In the genomic region with DNA sequence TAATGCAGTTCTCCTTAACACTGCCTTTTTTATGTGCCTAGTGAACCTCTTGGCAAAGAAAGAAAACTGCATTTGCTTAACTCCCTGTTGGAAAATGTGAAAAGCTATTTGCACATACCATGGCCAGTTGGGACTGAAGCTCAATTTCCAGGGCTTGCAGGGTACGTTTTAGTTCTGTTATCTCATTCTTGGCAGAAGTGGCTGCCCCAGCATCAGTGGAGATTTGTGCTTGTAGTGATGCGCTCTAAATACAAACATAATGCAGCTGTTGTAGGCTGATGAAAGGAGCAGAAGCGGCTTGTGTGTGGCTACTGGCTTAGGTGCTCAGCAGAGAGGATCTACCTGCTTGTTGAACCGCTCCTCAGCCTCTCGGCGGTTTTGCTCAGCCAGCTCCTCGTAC, we compare ENCODE assay signal across 1 cellular context.
TF ChIP-seq lines count a peak whose summit lies in the region.

No MANE protein-coding gene starts in this region.

TF ChIP-seq in GM23338, 12 proteins besides CTCF, POLR2A, EP300 and RAD21 (continued from another document):
- TF ChIP-seq, protein P1, sequence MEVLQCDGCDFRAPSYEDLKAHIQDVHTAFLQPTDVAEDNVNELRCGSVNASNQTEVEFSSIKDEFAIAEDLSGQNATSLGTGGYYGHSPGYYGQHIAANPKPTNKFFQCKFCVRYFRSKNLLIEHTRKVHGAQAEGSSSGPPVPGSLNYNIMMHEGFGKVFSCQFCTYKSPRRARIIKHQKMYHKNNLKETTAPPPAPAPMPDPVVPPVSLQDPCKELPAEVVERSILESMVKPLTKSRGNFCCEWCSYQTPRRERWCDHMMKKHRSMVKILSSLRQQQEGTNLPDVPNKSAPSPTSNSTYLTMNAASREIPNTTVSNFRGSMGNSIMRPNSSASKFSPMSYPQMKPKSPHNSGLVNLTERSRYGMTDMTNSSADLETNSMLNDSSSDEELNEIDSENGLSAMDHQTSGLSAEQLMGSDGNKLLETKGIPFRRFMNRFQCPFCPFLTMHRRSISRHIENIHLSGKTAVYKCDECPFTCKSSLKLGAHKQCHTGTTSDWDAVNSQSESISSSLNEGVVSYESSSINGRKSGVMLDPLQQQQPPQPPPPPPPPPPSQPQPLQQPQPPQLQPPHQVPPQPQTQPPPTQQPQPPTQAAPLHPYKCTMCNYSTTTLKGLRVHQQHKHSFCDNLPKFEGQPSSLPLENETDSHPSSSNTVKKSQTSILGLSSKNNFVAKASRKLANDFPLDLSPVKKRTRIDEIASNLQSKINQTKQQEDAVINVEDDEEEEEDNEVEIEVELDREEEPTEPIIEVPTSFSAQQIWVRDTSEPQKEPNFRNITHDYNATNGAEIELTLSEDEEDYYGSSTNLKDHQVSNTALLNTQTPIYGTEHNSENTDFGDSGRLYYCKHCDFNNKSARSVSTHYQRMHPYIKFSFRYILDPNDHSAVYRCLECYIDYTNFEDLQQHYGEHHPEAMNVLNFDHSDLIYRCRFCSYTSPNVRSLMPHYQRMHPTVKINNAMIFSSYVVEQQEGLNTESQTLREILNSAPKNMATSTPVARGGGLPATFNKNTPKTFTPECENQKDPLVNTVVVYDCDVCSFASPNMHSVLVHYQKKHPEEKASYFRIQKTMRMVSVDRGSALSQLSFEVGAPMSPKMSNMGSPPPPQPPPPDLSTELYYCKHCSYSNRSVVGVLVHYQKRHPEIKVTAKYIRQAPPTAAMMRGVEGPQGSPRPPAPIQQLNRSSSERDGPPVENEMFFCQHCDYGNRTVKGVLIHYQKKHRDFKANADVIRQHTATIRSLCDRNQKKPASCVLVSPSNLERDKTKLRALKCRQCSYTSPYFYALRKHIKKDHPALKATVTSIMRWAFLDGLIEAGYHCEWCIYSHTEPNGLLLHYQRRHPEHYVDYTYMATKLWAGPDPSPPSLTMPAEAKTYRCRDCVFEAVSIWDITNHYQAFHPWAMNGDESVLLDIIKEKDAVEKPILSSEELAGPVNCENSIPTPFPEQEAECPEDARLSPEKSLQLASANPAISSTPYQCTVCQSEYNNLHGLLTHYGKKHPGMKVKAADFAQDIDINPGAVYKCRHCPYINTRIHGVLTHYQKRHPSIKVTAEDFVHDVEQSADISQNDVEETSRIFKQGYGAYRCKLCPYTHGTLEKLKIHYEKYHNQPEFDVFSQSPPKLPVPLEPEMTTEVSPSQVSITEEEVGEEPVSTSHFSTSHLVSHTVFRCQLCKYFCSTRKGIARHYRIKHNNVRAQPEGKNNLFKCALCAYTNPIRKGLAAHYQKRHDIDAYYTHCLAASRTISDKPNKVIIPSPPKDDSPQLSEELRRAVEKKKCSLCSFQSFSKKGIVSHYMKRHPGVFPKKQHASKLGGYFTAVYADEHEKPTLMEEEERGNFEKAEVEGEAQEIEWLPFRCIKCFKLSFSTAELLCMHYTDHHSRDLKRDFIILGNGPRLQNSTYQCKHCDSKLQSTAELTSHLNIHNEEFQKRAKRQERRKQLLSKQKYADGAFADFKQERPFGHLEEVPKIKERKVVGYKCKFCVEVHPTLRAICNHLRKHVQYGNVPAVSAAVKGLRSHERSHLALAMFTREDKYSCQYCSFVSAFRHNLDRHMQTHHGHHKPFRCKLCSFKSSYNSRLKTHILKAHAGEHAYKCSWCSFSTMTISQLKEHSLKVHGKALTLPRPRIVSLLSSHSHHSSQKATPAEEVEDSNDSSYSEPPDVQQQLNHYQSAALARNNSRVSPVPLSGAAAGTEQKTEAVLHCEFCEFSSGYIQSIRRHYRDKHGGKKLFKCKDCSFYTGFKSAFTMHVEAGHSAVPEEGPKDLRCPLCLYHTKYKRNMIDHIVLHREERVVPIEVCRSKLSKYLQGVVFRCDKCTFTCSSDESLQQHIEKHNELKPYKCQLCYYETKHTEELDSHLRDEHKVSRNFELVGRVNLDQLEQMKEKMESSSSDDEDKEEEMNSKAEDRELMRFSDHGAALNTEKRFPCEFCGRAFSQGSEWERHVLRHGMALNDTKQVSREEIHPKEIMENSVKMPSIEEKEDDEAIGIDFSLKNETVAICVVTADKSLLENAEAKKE (CRISPR knock-in tag; IDR thresholded peaks at IDR 0.05): no peak
- TF ChIP-seq JUNB (IDR thresholded peaks at IDR 0.05; ENCODE audit: unreplicated experiment) (no peak), CREB1 (CRISPR knock-in tag; IDR thresholded peaks at IDR 0.05; ENCODE audit: low read depth) (no peak), NANOG (IDR thresholded peaks at IDR 0.05; ENCODE audit: borderline replicate concordance) (no peak)
- TF ChIP-seq, protein P2, sequence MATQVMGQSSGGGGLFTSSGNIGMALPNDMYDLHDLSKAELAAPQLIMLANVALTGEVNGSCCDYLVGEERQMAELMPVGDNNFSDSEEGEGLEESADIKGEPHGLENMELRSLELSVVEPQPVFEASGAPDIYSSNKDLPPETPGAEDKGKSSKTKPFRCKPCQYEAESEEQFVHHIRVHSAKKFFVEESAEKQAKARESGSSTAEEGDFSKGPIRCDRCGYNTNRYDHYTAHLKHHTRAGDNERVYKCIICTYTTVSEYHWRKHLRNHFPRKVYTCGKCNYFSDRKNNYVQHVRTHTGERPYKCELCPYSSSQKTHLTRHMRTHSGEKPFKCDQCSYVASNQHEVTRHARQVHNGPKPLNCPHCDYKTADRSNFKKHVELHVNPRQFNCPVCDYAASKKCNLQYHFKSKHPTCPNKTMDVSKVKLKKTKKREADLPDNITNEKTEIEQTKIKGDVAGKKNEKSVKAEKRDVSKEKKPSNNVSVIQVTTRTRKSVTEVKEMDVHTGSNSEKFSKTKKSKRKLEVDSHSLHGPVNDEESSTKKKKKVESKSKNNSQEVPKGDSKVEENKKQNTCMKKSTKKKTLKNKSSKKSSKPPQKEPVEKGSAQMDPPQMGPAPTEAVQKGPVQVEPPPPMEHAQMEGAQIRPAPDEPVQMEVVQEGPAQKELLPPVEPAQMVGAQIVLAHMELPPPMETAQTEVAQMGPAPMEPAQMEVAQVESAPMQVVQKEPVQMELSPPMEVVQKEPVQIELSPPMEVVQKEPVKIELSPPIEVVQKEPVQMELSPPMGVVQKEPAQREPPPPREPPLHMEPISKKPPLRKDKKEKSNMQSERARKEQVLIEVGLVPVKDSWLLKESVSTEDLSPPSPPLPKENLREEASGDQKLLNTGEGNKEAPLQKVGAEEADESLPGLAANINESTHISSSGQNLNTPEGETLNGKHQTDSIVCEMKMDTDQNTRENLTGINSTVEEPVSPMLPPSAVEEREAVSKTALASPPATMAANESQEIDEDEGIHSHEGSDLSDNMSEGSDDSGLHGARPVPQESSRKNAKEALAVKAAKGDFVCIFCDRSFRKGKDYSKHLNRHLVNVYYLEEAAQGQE (IDR thresholded peaks at IDR 0.05; ENCODE audit: unreplicated experiment): no peak
